Comparison of ENCODE assay signal across 1 cellular context in genomic region chr11:111305871-111306270, GRCh38.
TF ChIP-seq lines count a peak whose summit lies in the region.

No MANE protein-coding gene starts in this region.

TF ChIP-seq in GM12878, 131 proteins besides CTCF, POLR2A, EP300 and RAD21 (continued from another document):
- TF ChIP-seq, protein P1, sequence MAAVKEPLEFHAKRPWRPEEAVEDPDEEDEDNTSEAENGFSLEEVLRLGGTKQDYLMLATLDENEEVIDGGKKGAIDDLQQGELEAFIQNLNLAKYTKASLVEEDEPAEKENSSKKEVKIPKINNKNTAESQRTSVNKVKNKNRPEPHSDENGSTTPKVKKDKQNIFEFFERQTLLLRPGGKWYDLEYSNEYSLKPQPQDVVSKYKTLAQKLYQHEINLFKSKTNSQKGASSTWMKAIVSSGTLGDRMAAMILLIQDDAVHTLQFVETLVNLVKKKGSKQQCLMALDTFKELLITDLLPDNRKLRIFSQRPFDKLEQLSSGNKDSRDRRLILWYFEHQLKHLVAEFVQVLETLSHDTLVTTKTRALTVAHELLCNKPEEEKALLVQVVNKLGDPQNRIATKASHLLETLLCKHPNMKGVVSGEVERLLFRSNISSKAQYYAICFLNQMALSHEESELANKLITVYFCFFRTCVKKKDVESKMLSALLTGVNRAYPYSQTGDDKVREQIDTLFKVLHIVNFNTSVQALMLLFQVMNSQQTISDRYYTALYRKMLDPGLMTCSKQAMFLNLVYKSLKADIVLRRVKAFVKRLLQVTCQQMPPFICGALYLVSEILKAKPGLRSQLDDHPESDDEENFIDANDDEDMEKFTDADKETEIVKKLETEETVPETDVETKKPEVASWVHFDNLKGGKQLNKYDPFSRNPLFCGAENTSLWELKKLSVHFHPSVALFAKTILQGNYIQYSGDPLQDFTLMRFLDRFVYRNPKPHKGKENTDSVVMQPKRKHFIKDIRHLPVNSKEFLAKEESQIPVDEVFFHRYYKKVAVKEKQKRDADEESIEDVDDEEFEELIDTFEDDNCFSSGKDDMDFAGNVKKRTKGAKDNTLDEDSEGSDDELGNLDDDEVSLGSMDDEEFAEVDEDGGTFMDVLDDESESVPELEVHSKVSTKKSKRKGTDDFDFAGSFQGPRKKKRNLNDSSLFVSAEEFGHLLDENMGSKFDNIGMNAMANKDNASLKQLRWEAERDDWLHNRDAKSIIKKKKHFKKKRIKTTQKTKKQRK (IDR thresholded peaks at IDR 0.05; ENCODE audit: low read depth, low read length) = no peak
- TF ChIP-seq, protein P2, sequence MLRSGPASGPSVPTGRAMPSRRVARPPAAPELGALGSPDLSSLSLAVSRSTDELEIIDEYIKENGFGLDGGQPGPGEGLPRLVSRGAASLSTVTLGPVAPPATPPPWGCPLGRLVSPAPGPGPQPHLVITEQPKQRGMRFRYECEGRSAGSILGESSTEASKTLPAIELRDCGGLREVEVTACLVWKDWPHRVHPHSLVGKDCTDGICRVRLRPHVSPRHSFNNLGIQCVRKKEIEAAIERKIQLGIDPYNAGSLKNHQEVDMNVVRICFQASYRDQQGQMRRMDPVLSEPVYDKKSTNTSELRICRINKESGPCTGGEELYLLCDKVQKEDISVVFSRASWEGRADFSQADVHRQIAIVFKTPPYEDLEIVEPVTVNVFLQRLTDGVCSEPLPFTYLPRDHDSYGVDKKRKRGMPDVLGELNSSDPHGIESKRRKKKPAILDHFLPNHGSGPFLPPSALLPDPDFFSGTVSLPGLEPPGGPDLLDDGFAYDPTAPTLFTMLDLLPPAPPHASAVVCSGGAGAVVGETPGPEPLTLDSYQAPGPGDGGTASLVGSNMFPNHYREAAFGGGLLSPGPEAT (IDR thresholded peaks at IDR 0.05; ENCODE audit: low read depth) = no peak
- TF ChIP-seq, protein P3, sequence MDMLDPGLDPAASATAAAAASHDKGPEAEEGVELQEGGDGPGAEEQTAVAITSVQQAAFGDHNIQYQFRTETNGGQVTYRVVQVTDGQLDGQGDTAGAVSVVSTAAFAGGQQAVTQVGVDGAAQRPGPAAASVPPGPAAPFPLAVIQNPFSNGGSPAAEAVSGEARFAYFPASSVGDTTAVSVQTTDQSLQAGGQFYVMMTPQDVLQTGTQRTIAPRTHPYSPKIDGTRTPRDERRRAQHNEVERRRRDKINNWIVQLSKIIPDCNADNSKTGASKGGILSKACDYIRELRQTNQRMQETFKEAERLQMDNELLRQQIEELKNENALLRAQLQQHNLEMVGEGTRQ (IDR thresholded peaks at IDR 0.05; ENCODE audit: borderline replicate concordance, low read depth, low read length) = no peak
- no peak for TF ChIP-seq BRCA1 (IDR thresholded peaks at IDR 0.05; ENCODE audit: low read depth, low read length)
- no peak for TF ChIP-seq BMI1 (IDR thresholded peaks at IDR 0.05; ENCODE audit: borderline replicate concordance)
- TF ChIP-seq CHD1 (IDR thresholded peaks at IDR 0.05; ENCODE audit: low read depth, low read length) = no peak
- TF ChIP-seq BCL3 (IDR thresholded peaks at IDR 0.05; ENCODE audit: borderline replicate concordance, insufficient read depth, low read depth, low read length, poor library complexity, severe bottlenecking) = no peak
- no peak for TF ChIP-seq CHD2 (IDR thresholded peaks at IDR 0.05; ENCODE audit: borderline replicate concordance, low read depth, low read length)
- no peak for TF ChIP-seq GATAD2B (conservative IDR thresholded peaks at IDR 0.05; ENCODE audit: low read depth)
- TF ChIP-seq NRF1 (conservative IDR thresholded peaks at IDR 0.05; ENCODE audit: low read depth, low read length) = no peak
- no peak for TF ChIP-seq FOXM1 (IDR thresholded peaks at IDR 0.05; ENCODE audit: low read depth, low read length)
- TF ChIP-seq USF1 (IDR thresholded peaks at IDR 0.05; ENCODE audit: borderline replicate concordance, extremely low read length, insufficient read depth, low read depth, low read length) = no peak
- TF ChIP-seq SRF (IDR thresholded peaks at IDR 0.05; ENCODE audit: low read depth in 2 of 2, low read length in 2 of 2) = no peak
- no peak for TF ChIP-seq PML (IDR thresholded peaks at IDR 0.05; ENCODE audit: low read length)
- no peak for TF ChIP-seq RCOR1 (conservative IDR thresholded peaks at IDR 0.05; ENCODE audit: low read depth, low read length)
TF ChIP-seq in GM12878: peak in this region for 0.
